In the genomic region with DNA sequence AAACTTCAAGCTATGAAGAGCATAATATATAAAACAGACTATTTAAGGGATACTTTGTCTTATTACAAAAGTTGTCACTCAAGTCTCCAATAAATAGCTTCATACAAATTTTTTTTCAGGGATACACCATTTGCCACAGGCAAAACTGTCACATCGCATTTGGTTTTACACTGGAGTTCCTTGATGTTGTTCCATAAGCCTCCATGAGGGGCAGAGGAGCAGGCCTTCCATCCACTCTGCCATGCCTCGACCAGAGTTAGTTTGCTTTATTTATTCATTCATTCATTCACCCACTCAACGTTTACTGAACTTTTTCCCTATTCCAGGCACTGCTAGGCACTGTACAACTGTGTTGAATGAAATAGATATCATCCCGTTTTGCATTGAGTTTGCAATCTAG, we compare ENCODE assay signal across 1 cellular context.
TF ChIP-seq lines count a peak whose summit lies in the region.

No MANE protein-coding gene starts in this region.

TF ChIP-seq in WTC11, 78 proteins besides CTCF, POLR2A, EP300 and RAD21 (continued from another document):
- TF ChIP-seq, protein P1, sequence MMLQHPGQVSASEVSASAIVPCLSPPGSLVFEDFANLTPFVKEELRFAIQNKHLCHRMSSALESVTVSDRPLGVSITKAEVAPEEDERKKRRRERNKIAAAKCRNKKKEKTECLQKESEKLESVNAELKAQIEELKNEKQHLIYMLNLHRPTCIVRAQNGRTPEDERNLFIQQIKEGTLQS (CRISPR knock-in tag; conservative IDR thresholded peaks at IDR 0.05) = no peak
- TF ChIP-seq RELA (CRISPR knock-in tag; IDR thresholded peaks at IDR 0.05; ENCODE audit: borderline replicate concordance) = no peak
- TF ChIP-seq, protein P2, sequence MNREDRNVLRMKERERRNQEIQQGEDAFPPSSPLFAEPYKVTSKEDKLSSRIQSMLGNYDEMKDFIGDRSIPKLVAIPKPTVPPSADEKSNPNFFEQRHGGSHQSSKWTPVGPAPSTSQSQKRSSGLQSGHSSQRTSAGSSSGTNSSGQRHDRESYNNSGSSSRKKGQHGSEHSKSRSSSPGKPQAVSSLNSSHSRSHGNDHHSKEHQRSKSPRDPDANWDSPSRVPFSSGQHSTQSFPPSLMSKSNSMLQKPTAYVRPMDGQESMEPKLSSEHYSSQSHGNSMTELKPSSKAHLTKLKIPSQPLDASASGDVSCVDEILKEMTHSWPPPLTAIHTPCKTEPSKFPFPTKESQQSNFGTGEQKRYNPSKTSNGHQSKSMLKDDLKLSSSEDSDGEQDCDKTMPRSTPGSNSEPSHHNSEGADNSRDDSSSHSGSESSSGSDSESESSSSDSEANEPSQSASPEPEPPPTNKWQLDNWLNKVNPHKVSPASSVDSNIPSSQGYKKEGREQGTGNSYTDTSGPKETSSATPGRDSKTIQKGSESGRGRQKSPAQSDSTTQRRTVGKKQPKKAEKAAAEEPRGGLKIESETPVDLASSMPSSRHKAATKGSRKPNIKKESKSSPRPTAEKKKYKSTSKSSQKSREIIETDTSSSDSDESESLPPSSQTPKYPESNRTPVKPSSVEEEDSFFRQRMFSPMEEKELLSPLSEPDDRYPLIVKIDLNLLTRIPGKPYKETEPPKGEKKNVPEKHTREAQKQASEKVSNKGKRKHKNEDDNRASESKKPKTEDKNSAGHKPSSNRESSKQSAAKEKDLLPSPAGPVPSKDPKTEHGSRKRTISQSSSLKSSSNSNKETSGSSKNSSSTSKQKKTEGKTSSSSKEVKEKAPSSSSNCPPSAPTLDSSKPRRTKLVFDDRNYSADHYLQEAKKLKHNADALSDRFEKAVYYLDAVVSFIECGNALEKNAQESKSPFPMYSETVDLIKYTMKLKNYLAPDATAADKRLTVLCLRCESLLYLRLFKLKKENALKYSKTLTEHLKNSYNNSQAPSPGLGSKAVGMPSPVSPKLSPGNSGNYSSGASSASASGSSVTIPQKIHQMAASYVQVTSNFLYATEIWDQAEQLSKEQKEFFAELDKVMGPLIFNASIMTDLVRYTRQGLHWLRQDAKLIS (CRISPR knock-in tag; IDR thresholded peaks at IDR 0.05; ENCODE audit: borderline replicate concordance) = no peak
- TF ChIP-seq, protein P3, sequence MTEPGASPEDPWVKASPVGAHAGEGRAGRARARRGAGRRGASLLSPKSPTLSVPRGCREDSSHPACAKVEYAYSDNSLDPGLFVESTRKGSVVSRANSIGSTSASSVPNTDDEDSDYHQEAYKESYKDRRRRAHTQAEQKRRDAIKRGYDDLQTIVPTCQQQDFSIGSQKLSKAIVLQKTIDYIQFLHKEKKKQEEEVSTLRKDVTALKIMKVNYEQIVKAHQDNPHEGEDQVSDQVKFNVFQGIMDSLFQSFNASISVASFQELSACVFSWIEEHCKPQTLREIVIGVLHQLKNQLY (CRISPR knock-in tag; IDR thresholded peaks at IDR 0.05) = no peak
TF ChIP-seq in WTC11: peak in this region for 0.
